1 cellular context compared by ENCODE assay signal in the genomic region with DNA sequence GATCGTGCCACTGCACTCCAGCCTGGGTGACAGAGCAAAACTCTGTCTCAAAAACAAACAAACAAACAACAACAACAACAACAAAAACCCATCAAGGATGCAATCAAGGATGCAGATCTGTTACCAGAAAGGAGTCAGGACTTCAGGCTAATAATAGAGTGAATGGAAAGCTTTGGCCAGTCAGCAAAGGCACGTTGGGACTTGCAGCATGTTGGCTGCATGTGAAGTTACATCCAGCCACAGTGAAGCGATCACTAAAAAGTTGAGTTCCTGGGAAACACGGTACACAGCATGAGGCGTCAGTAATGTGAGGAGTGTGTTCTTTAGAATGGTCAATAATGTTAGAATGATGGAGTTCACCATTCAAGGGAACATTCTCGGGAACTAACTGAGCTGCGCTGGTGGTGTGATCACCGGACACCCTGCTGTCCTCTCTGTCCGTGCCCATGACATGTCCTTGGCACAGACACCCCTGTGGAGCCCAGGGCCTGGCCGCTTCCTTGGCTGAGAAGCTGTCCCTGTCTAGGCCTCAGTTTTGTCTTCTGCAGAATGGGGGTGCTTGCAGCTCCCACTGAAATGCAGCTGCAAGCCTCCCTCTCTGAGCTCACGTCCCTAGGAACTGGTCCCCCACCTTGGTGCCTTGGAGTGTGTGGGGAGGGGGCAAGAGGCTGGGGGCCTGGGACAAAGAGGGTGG.
TF ChIP-seq lines count a peak whose summit lies in the region.

No MANE protein-coding gene starts in this region.

TF ChIP-seq in WTC11, 78 proteins besides CTCF, POLR2A, EP300 and RAD21:
- TF ChIP-seq TCF7 (CRISPR knock-in tag; IDR thresholded peaks at IDR 0.05; ENCODE audit: low read depth) (no peak), NFYB (CRISPR knock-in tag; conservative IDR thresholded peaks at IDR 0.05; ENCODE audit: low read depth) (no peak), ESRRA (CRISPR knock-in tag; IDR thresholded peaks at IDR 0.05; ENCODE audit: borderline replicate concordance) (no peak), FOXJ3 (CRISPR knock-in tag; IDR thresholded peaks at IDR 0.05; ENCODE audit: borderline replicate concordance) (no peak), ZNF416 (CRISPR knock-in tag; IDR thresholded peaks at IDR 0.05) (no peak), ZNF232 (CRISPR knock-in tag; IDR thresholded peaks at IDR 0.05) (no peak), JUN (CRISPR knock-in tag; IDR thresholded peaks at IDR 0.05) (no peak), ATF1 (CRISPR knock-in tag; IDR thresholded peaks at IDR 0.05) (no peak), TEAD4 (CRISPR knock-in tag; IDR thresholded peaks at IDR 0.05) (no peak)
- TF ChIP-seq, protein P1, sequence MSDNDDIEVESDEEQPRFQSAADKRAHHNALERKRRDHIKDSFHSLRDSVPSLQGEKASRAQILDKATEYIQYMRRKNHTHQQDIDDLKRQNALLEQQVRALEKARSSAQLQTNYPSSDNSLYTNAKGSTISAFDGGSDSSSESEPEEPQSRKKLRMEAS (CRISPR knock-in tag; IDR thresholded peaks at IDR 0.05), result no peak
- TF ChIP-seq, protein P2, sequence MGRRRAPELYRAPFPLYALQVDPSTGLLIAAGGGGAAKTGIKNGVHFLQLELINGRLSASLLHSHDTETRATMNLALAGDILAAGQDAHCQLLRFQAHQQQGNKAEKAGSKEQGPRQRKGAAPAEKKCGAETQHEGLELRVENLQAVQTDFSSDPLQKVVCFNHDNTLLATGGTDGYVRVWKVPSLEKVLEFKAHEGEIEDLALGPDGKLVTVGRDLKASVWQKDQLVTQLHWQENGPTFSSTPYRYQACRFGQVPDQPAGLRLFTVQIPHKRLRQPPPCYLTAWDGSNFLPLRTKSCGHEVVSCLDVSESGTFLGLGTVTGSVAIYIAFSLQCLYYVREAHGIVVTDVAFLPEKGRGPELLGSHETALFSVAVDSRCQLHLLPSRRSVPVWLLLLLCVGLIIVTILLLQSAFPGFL (CRISPR knock-in tag; IDR thresholded peaks at IDR 0.05; ENCODE audit: borderline replicate concordance), result no peak
- TF ChIP-seq, protein P3, sequence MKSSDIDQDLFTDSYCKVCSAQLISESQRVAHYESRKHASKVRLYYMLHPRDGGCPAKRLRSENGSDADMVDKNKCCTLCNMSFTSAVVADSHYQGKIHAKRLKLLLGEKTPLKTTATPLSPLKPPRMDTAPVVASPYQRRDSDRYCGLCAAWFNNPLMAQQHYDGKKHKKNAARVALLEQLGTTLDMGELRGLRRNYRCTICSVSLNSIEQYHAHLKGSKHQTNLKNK (CRISPR knock-in tag; IDR thresholded peaks at IDR 0.05), result no peak
- TF ChIP-seq, protein P4, sequence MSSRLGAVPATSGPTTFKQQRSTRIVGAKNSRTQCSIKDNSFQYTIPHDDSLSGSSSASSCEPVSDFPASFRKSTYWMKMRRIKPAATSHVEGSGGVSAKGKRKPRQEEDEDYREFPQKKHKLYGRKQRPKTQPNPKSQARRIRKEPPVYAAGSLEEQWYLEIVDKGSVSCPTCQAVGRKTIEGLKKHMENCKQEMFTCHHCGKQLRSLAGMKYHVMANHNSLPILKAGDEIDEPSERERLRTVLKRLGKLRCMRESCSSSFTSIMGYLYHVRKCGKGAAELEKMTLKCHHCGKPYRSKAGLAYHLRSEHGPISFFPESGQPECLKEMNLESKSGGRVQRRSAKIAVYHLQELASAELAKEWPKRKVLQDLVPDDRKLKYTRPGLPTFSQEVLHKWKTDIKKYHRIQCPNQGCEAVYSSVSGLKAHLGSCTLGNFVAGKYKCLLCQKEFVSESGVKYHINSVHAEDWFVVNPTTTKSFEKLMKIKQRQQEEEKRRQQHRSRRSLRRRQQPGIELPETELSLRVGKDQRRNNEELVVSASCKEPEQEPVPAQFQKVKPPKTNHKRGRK (CRISPR knock-in tag; IDR thresholded peaks at IDR 0.05; ENCODE audit: borderline replicate concordance), result no peak
- TF ChIP-seq, protein P5, sequence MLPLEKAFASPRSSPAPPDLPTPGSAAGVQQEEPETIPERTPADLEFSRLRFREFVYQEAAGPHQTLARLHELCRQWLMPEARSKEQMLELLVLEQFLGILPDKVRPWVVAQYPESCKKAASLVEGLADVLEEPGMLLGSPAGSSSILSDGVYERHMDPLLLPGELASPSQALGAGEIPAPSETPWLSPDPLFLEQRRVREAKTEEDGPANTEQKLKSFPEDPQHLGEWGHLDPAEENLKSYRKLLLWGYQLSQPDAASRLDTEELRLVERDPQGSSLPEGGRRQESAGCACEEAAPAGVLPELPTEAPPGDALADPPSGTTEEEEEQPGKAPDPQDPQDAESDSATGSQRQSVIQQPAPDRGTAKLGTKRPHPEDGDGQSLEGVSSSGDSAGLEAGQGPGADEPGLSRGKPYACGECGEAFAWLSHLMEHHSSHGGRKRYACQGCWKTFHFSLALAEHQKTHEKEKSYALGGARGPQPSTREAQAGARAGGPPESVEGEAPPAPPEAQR (CRISPR knock-in tag; IDR thresholded peaks at IDR 0.05), result no peak
- TF ChIP-seq, protein P6, sequence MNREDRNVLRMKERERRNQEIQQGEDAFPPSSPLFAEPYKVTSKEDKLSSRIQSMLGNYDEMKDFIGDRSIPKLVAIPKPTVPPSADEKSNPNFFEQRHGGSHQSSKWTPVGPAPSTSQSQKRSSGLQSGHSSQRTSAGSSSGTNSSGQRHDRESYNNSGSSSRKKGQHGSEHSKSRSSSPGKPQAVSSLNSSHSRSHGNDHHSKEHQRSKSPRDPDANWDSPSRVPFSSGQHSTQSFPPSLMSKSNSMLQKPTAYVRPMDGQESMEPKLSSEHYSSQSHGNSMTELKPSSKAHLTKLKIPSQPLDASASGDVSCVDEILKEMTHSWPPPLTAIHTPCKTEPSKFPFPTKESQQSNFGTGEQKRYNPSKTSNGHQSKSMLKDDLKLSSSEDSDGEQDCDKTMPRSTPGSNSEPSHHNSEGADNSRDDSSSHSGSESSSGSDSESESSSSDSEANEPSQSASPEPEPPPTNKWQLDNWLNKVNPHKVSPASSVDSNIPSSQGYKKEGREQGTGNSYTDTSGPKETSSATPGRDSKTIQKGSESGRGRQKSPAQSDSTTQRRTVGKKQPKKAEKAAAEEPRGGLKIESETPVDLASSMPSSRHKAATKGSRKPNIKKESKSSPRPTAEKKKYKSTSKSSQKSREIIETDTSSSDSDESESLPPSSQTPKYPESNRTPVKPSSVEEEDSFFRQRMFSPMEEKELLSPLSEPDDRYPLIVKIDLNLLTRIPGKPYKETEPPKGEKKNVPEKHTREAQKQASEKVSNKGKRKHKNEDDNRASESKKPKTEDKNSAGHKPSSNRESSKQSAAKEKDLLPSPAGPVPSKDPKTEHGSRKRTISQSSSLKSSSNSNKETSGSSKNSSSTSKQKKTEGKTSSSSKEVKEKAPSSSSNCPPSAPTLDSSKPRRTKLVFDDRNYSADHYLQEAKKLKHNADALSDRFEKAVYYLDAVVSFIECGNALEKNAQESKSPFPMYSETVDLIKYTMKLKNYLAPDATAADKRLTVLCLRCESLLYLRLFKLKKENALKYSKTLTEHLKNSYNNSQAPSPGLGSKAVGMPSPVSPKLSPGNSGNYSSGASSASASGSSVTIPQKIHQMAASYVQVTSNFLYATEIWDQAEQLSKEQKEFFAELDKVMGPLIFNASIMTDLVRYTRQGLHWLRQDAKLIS (CRISPR knock-in tag; IDR thresholded peaks at IDR 0.05; ENCODE audit: borderline replicate concordance), result no peak
- TF ChIP-seq, protein P7, sequence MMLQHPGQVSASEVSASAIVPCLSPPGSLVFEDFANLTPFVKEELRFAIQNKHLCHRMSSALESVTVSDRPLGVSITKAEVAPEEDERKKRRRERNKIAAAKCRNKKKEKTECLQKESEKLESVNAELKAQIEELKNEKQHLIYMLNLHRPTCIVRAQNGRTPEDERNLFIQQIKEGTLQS (CRISPR knock-in tag; conservative IDR thresholded peaks at IDR 0.05), result no peak
- TF ChIP-seq, protein P8, sequence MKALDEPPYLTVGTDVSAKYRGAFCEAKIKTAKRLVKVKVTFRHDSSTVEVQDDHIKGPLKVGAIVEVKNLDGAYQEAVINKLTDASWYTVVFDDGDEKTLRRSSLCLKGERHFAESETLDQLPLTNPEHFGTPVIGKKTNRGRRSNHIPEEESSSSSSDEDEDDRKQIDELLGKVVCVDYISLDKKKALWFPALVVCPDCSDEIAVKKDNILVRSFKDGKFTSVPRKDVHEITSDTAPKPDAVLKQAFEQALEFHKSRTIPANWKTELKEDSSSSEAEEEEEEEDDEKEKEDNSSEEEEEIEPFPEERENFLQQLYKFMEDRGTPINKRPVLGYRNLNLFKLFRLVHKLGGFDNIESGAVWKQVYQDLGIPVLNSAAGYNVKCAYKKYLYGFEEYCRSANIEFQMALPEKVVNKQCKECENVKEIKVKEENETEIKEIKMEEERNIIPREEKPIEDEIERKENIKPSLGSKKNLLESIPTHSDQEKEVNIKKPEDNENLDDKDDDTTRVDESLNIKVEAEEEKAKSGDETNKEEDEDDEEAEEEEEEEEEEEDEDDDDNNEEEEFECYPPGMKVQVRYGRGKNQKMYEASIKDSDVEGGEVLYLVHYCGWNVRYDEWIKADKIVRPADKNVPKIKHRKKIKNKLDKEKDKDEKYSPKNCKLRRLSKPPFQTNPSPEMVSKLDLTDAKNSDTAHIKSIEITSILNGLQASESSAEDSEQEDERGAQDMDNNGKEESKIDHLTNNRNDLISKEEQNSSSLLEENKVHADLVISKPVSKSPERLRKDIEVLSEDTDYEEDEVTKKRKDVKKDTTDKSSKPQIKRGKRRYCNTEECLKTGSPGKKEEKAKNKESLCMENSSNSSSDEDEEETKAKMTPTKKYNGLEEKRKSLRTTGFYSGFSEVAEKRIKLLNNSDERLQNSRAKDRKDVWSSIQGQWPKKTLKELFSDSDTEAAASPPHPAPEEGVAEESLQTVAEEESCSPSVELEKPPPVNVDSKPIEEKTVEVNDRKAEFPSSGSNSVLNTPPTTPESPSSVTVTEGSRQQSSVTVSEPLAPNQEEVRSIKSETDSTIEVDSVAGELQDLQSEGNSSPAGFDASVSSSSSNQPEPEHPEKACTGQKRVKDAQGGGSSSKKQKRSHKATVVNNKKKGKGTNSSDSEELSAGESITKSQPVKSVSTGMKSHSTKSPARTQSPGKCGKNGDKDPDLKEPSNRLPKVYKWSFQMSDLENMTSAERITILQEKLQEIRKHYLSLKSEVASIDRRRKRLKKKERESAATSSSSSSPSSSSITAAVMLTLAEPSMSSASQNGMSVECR (CRISPR knock-in tag; IDR thresholded peaks at IDR 0.05; ENCODE audit: borderline replicate concordance), result no peak
- TF ChIP-seq, protein P9, sequence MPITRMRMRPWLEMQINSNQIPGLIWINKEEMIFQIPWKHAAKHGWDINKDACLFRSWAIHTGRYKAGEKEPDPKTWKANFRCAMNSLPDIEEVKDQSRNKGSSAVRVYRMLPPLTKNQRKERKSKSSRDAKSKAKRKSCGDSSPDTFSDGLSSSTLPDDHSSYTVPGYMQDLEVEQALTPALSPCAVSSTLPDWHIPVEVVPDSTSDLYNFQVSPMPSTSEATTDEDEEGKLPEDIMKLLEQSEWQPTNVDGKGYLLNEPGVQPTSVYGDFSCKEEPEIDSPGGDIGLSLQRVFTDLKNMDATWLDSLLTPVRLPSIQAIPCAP (CRISPR knock-in tag; IDR thresholded peaks at IDR 0.05), result no peak
